1 cellular context compared by ENCODE assay signal in genomic region chr4:39812500-39812899, GRCh38.
TF ChIP-seq lines count a peak whose summit lies in the region.

No MANE protein-coding gene starts in this region.

TF ChIP-seq in SK-N-SH treated with all-trans-retinoic acid at 6 μM for 48 hours, 23 proteins besides CTCF, POLR2A, EP300 and RAD21 (continued from another document):
- TF ChIP-seq ZC3H10 (CRISPR knock-in tag; IDR thresholded peaks at IDR 0.05) (no peak), TOX (CRISPR knock-in tag; IDR thresholded peaks at IDR 0.05; ENCODE audit: borderline replicate concordance) (no peak)
